In genomic region chr15:101731746-101732145, GRCh38 we compare ENCODE assay signal across 30 cellular contexts.
"Had no signal": no experiment of that assay in that cellular context is flagged by ENCODE, and none has a peak within 500 bp of the region (broad histone marks: within the 10 kb centered on the region; RNA-seq: fewer than 3 reads in every experiment).

No MANE protein-coding gene starts in this region.

- H3K4me1 Mint-ChIP-seq: activated CD4-positive, alpha-beta memory T cell treated with anti-CD3 and anti-CD28 coated beads, Interleukin-2, amount 10 ng/mL, durations not matched to agents 7 days and 5 days; activated CD4-positive, alpha-beta T cell treated with anti-CD3 and anti-CD28 coated beads, Interleukin-2, amount 10 ng/mL, durations not matched to agents 7 days and 5 days; WTC11 had no signal

- H3K27me3 Mint-ChIP-seq: activated CD4-positive, alpha-beta memory T cell treated with anti-CD3 and anti-CD28 coated beads, Interleukin-2, amount 10 ng/mL, durations not matched to agents 7 days and 5 days; activated CD4-positive, alpha-beta T cell treated with anti-CD3 and anti-CD28 coated beads, Interleukin-2, amount 10 ng/mL, durations not matched to agents 7 days and 5 days; activated naive CD8-positive, alpha-beta T cell; activated T-cell treated with anti-CD3 and anti-CD28 coated beads, Interleukin-2, amount 50 U/mL, for 24 hours; effector memory CD8-positive, alpha-beta T cell had no signal

- ATAC-seq: activated T-cell treated with anti-CD3 and anti-CD28 coated beads, Interleukin-2, amount 50 U/mL, for 72 hours; body of pancreas; effector memory CD8-positive, alpha-beta T cell; WTC11 had no signal

- DNase-seq: activated CD4-positive, alpha-beta memory T cell treated with anti-CD3 and anti-CD28 coated beads, Interleukin-2, amount 10 ng/mL, durations not matched to agents 7 days and 5 days; activated CD4-positive, alpha-beta T cell treated with anti-CD3 and anti-CD28 coated beads for 1 hour; activated CD4-positive, alpha-beta T cell treated with anti-CD3 and anti-CD28 coated beads for 4 hours; activated CD4-positive, alpha-beta T cell treated with anti-CD3 and anti-CD28 coated beads, Interleukin-2, amount 10 ng/mL, durations not matched to agents 7 days and 5 days; activated CD4-positive, alpha-beta T cell treated with anti-CD3 and anti-CD28 coated beads, Interleukin-2, amount 50 U/mL, for 4 hours; activated CD8-positive, alpha-beta memory T cell treated with anti-CD3 and anti-CD28 coated beads, Interleukin-2, amount 50 U/mL, for 48 hours; activated effector memory CD4-positive, alpha-beta T cell treated with Interleukin-2 at 50 U/mL for 16 hours; activated gamma-delta T cell treated with Interleukin-2 at 50 U/mL for 16 hours; activated naive CD4-positive, alpha-beta T cell treated with anti-CD3 and anti-CD28 coated beads, Interleukin-2, amount 50 U/mL, for 16 hours; activated naive CD4-positive, alpha-beta T cell treated with Interleukin-2 at 50 U/mL for 16 hours; activated T-cell treated with anti-CD3 and anti-CD28 coated beads for 4 hours; activated T-cell treated with anti-CD3 and anti-CD28 coated beads, Interleukin-2, amount 50 U/mL, for 24 hours; activated T-cell treated with anti-CD3 and anti-CD28 coated beads, Interleukin-2, amount 50 U/mL, for 72 hours; amygdala; aorta; body of pancreas; caudate nucleus; cortex of kidney; dermis blood vessel endothelial cell; effector CD4-positive, alpha-beta T cell; effector memory CD8-positive, alpha-beta T cell; esophagus squamous epithelium; foreskin melanocyte; hypothalamus; T-helper 1 cell; T-helper 2 cell had no signal

- H3K9me3 ChIP-seq: body of pancreas, esophagus squamous epithelium had no signal

- H3K4me3 Mint-ChIP-seq: activated CD4-positive, alpha-beta memory T cell treated with anti-CD3 and anti-CD28 coated beads, Interleukin-2, amount 10 ng/mL, durations not matched to agents 7 days and 5 days; activated CD4-positive, alpha-beta T cell treated with anti-CD3 and anti-CD28 coated beads, Interleukin-2, amount 10 ng/mL, durations not matched to agents 7 days and 5 days; activated naive CD8-positive, alpha-beta T cell; activated T-cell treated with anti-CD3 and anti-CD28 coated beads, Interleukin-2, amount 50 U/mL, for 24 hours; activated T-cell treated with anti-CD3 and anti-CD28 coated beads, Interleukin-2, amount 50 U/mL, for 72 hours; effector memory CD8-positive, alpha-beta T cell; WTC11 had no signal

- H3K36me3 Mint-ChIP-seq: WTC11 had no signal

- FAIRE-seq: colon, TTC549 had no signal

- H3K9me3 Mint-ChIP-seq: activated CD4-positive, alpha-beta memory T cell treated with anti-CD3 and anti-CD28 coated beads, Interleukin-2, amount 10 ng/mL, durations not matched to agents 7 days and 5 days; activated CD4-positive, alpha-beta T cell treated with anti-CD3 and anti-CD28 coated beads, Interleukin-2, amount 10 ng/mL, durations not matched to agents 7 days and 5 days; activated T-cell treated with anti-CD3 and anti-CD28 coated beads, Interleukin-2, amount 50 U/mL, for 24 hours; activated T-cell treated with anti-CD3 and anti-CD28 coated beads, Interleukin-2, amount 50 U/mL, for 72 hours; effector memory CD8-positive, alpha-beta T cell; WTC11 had no signal

- H3K27ac Mint-ChIP-seq: activated CD4-positive, alpha-beta memory T cell treated with anti-CD3 and anti-CD28 coated beads, Interleukin-2, amount 10 ng/mL, durations not matched to agents 7 days and 5 days; activated CD4-positive, alpha-beta T cell treated with anti-CD3 and anti-CD28 coated beads, Interleukin-2, amount 10 ng/mL, durations not matched to agents 7 days and 5 days; activated naive CD8-positive, alpha-beta T cell; activated T-cell treated with anti-CD3 and anti-CD28 coated beads, Interleukin-2, amount 50 U/mL, for 24 hours; activated T-cell treated with anti-CD3 and anti-CD28 coated beads, Interleukin-2, amount 50 U/mL, for 72 hours; effector memory CD8-positive, alpha-beta T cell; WTC11 had no signal
